1 cellular context compared by ENCODE assay signal in genomic region chr3:187041362-187042061, GRCh38.
TF ChIP-seq lines count a peak whose summit lies in the region.

No MANE protein-coding gene starts in this region.

TF ChIP-seq in HepG2, 621 proteins besides CTCF, POLR2A, EP300 and RAD21 (continued from another document and continues in another):
- no peak for TF ChIP-seq LRRFIP1 (CRISPR knock-in tag; conservative IDR thresholded peaks at IDR 0.05)
- TF ChIP-seq ZNF530 (CRISPR knock-in tag; IDR thresholded peaks at IDR 0.05; ENCODE audit: low read depth), result no peak
- TF ChIP-seq ZSCAN5A (CRISPR knock-in tag; IDR thresholded peaks at IDR 0.05; ENCODE audit: borderline replicate concordance), result 0 out of 2 replicates have a peak, but pooled peaks have one; percentile 10
- peak; percentile 84; the same call in 1 of the 2 replicates for TF ChIP-seq THRA (CRISPR knock-in tag; IDR thresholded peaks at IDR 0.05; ENCODE audit: borderline replicate concordance)
- peak; percentile 90; the same call in 1 of the 2 replicates for TF ChIP-seq RERE (CRISPR knock-in tag; IDR thresholded peaks at IDR 0.05; ENCODE audit: low read depth)
- TF ChIP-seq RXRA (CRISPR knock-in tag; IDR thresholded peaks at IDR 0.05), result no peak
- TF ChIP-seq ZNF629 (CRISPR knock-in tag; conservative IDR thresholded peaks at IDR 0.05), result peak; percentile 78
- TF ChIP-seq ZNF816 (CRISPR knock-in tag; IDR thresholded peaks at IDR 0.05; ENCODE audit: borderline replicate concordance), result 0 out of 2 replicates have a peak, but pooled peaks have one; percentile 60
- TF ChIP-seq ZNF784 (CRISPR knock-in tag; IDR thresholded peaks at IDR 0.05; ENCODE audit: borderline replicate concordance), result no peak
- TF ChIP-seq ZNF510 (CRISPR knock-in tag; IDR thresholded peaks at IDR 0.05; ENCODE audit: low read depth), result no peak
- no peak for TF ChIP-seq ZBTB42 (CRISPR knock-in tag; IDR thresholded peaks at IDR 0.05)
- no peak for TF ChIP-seq ZHX2 (IDR thresholded peaks at IDR 0.05; ENCODE audit: low read depth)
- peak; percentile 37; the same call in 1 of the 2 replicates for TF ChIP-seq ZHX2 (CRISPR knock-in tag; IDR thresholded peaks at IDR 0.05; ENCODE audit: borderline replicate concordance)
- no peak for TF ChIP-seq ZNF274 (CRISPR knock-in tag; IDR thresholded peaks at IDR 0.05)
- TF ChIP-seq ATM (IDR thresholded peaks at IDR 0.05; ENCODE audit: borderline replicate concordance), result peak; percentile 19; the same call in 1 of the 2 replicates
- TF ChIP-seq ZNF678 (CRISPR knock-in tag; IDR thresholded peaks at IDR 0.05), result no peak
- no peak for TF ChIP-seq SCMH1 (CRISPR knock-in tag; IDR thresholded peaks at IDR 0.05; ENCODE audit: borderline replicate concordance)
- TF ChIP-seq ZMYM2 (CRISPR knock-in tag; IDR thresholded peaks at IDR 0.05), result 0 out of 2 replicates have a peak, but pooled peaks have one; percentile 40
- TF ChIP-seq ZNF12 (CRISPR knock-in tag; IDR thresholded peaks at IDR 0.05), result no peak
- peak; percentile 90 for TF ChIP-seq HNF4G (IDR thresholded peaks at IDR 0.05; ENCODE audit: borderline replicate concordance, low read depth, low read length)
- 0 out of 2 replicates have a peak, but pooled peaks have one; percentile 16 for TF ChIP-seq HNF4G (CRISPR knock-in tag; IDR thresholded peaks at IDR 0.05; ENCODE audit: borderline replicate concordance, low read depth)
- no peak for TF ChIP-seq ZNF124 (CRISPR knock-in tag; IDR thresholded peaks at IDR 0.05)
- peak; percentile 50; the same call in 1 of the 2 replicates for TF ChIP-seq ZNF24 (IDR thresholded peaks at IDR 0.05)
- no peak; the same call in 1 of the 2 replicates for TF ChIP-seq ZNF232 (CRISPR knock-in tag; IDR thresholded peaks at IDR 0.05; ENCODE audit: borderline replicate concordance)
- TF ChIP-seq RBFOX2 (IDR thresholded peaks at IDR 0.05; ENCODE audit: low read depth, low read length), result no peak
- peak; percentile 53; the same call in 1 of the 2 replicates for TF ChIP-seq ZFP1 (CRISPR knock-in tag; IDR thresholded peaks at IDR 0.05)
- TF ChIP-seq MED1 (CRISPR knock-in tag; IDR thresholded peaks at IDR 0.05), result peak; percentile 94
- TF ChIP-seq POGZ (CRISPR knock-in tag; IDR thresholded peaks at IDR 0.05), result peak; percentile 56
- no peak for TF ChIP-seq ZNF781 (CRISPR knock-in tag; IDR thresholded peaks at IDR 0.05; ENCODE audit: borderline replicate concordance, not compliant biosample characterization)
- no peak for TF ChIP-seq TBP (CRISPR knock-in tag; IDR thresholded peaks at IDR 0.05)
- no peak for TF ChIP-seq GPBP1L1 (CRISPR knock-in tag; IDR thresholded peaks at IDR 0.05)
- no peak for TF ChIP-seq ZNF17 (CRISPR knock-in tag; IDR thresholded peaks at IDR 0.05)
- TF ChIP-seq IRF9 (CRISPR knock-in tag; IDR thresholded peaks at IDR 0.05; ENCODE audit: borderline replicate concordance), result no peak
- no peak for TF ChIP-seq NFKB2 (CRISPR knock-in tag; IDR thresholded peaks at IDR 0.05; ENCODE audit: borderline replicate concordance)
- no peak for TF ChIP-seq SRSF1 (optimal IDR thresholded peaks at IDR 0.05; ENCODE audit: low read depth, low read length)
- TF ChIP-seq KDM5B (CRISPR knock-in tag; IDR thresholded peaks at IDR 0.05; ENCODE audit: borderline replicate concordance), result no peak
- no peak for TF ChIP-seq ZNF251 (CRISPR knock-in tag; IDR thresholded peaks at IDR 0.05)
- no peak for TF ChIP-seq MTF2 (CRISPR knock-in tag; IDR thresholded peaks at IDR 0.05; ENCODE audit: borderline replicate concordance)
- TF ChIP-seq SMARCE1 (IDR thresholded peaks at IDR 0.05; ENCODE audit: borderline replicate concordance), result peak; percentile 72; the same call in 1 of the 2 replicates
